Comparison of ENCODE assay signal across 13 cellular contexts in the genomic region with DNA sequence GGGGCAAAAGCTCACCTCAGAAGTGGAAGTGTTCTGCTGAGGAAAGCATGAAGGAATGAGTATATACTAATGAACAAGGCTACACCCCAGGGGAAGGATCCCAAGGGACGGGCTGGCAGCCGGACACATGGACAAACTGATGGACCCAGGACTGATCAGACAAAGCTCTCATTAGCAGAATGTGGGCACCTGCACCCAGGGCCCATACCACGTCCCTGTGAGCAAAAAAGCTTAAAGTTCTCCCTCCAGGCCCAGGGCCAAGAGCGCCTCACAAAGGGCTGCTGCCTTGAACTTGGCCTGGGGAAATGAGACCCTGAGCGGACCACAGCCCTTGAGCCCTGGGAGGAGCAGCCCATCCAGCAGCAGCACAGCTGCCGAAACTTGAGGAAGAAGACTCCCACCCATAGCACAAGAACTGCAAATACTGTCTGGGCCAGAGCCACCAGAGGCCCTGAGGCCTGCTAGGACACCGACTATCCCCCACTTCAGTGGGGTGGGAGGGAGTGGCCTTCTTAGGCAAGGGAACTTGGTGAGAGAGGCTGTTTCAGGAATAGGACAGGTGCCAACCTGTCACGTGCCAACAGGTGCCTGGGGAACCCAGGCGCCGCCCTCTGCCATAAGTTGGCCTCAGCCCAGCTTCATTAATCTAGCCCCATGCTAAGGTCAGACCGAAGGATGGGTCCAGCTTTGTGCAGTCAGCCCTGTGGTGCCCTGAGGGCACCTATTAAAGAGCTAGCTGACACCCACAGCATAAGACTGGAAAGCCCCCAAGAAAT. TPM values are rescaled to one million over a fixed set of nuclear protein-coding genes. Genes with fewer than 3 reads are reported as not detected.
DNase-seq lines count a peak whose midpoint lies in the region; ATAC-seq and TF ChIP-seq lines count a peak whose summit lies in the region.
"Had no signal": no experiment of that assay in that cellular context is flagged by ENCODE, and none has a peak within 500 bp of the region (broad histone marks: within the 10 kb centered on the region; RNA-seq: fewer than 3 reads in every experiment).

No MANE protein-coding gene starts in this region.

- no peaks in the 10 kb centered on the region for H3K36me3 ChIP-seq in KMS-11 (ENCODE audit: insufficient read depth)
- peaks cover 0 to 42% of the 10 kb centered on the region in 2 donors for H3K36me3 ChIP-seq in gastrocnemius medialis

- H3K4me1 Mint-ChIP-seq in T-helper 1 cell treated with Interleukin-12 subunit alpha and Interleukin-12 subunit beta and Interleukin-4 antibody, amounts not matched to agents 30 μg/mL and 1 μg/mL, for 36 hours (ENCODE audit: low read depth), result peaks cover 15% of the 10 kb centered on the region
- peaks cover 16 to 23% of the 10 kb centered on the region in 2 donors for H3K4me1 Mint-ChIP-seq in effector memory CD8-positive, alpha-beta T cell (ENCODE audit: low read depth in 2 of 2)

- H3K27ac ChIP-seq in KMS-11 (peak overlapping the region; percentile 93; the same call in 1 of the 2 replicates), gastrocnemius medialis (peak overlapping the region in 3 of 4 donors; percentile 96 to 100 (median 96))
- H3K27ac ChIP-seq: SJSA1 had no signal

- no peak overlapping the region for H3K4me3 Mint-ChIP-seq in T-helper 1 cell treated with Interleukin-12 subunit alpha and Interleukin-12 subunit beta and Interleukin-4 antibody, amounts not matched to agents 30 μg/mL and 1 μg/mL, for 36 hours
- no peak overlapping the region for H3K4me3 Mint-ChIP-seq in effector memory CD8-positive, alpha-beta T cell

- H3K4me1 ChIP-seq in KMS-11 (ENCODE audit: low read depth, poor library complexity, severe bottlenecking) (peaks cover 14% of the 10 kb centered on the region), gastrocnemius medialis (peaks cover 19 to 21% of the 10 kb centered on the region in 2 donors)

- intact Hi-C loops in gastrocnemius medialis (cut with DNase I; ENCODE audit: low total_unique reads), result loop anchor here (2.0 kb wide), 1 partner anchor 61 kb away; a partner anchor contains a TSS

- no peak overlapping the region for H3K4me3 ChIP-seq in KMS-11 (IDR thresholded peaks at IDR 0.05; ENCODE audit: insufficient read depth, low read depth, low read length)
- no peak overlapping the region for H3K4me3 ChIP-seq in gastrocnemius medialis
- H3K4me3 ChIP-seq: SJSA1 had no signal

- no peak for DNase-seq in T-helper 1 cell
- DNase-seq in effector memory CD8-positive, alpha-beta T cell, result no peak
- DNase-seq in gastrocnemius medialis, result no peak
- no peak for DNase-seq in mesenteric fat pad (ENCODE audit: low spot score)
- no peak for DNase-seq in GM13977 (ENCODE audit: low spot score)
- DNase-seq: DMS 273 treated with DMSO at 0.1 percent for 48 hours, NCI-H1436 treated with DMSO at 0.1 percent for 48 hours, NCI-H82 had no signal

- in situ Hi-C loops in gastrocnemius medialis (cut with MboI; ENCODE audit: low sequenced_read_pairs in 4 of 4), result no loop called here
- in situ Hi-C loops in GM13977 (cut with MboI; ENCODE audit: low pct_unique_long_range_greater_than_20kb, low sequenced_read_pairs, unreplicated experiment), result no loop called here

- H2AFZ ChIP-seq in KMS-11 (ENCODE audit: low read depth), result no peak overlapping the region

- TF ChIP-seq CTCF in KMS-11 (conservative IDR thresholded peaks at IDR 0.05; ENCODE audit: low read depth, low read length) (no peak), gastrocnemius medialis (IDR thresholded peaks at IDR 0.05 in 4 of 5, conservative IDR thresholded peaks at IDR 0.05 in 1 of 5) (no peak), GM13977 (IDR thresholded peaks at IDR 0.05; ENCODE audit: extremely low read depth, insufficient read depth, missing control alignments) (no peak)

- H3K9me3 Mint-ChIP-seq in T-helper 1 cell treated with Interleukin-12 subunit alpha and Interleukin-12 subunit beta and Interleukin-4 antibody, amounts not matched to agents 30 μg/mL and 1 μg/mL, for 36 hours, result no peaks in the 10 kb centered on the region
- no peaks in the 10 kb centered on the region for H3K9me3 Mint-ChIP-seq in effector memory CD8-positive, alpha-beta T cell
- H3K9me3 Mint-ChIP-seq: brain had no signal

- no peak overlapping the region for H3K4me2 ChIP-seq in KMS-11

- ATAC-seq in effector memory CD8-positive, alpha-beta T cell (replicated peaks), result no peak
- no peak for ATAC-seq in gastrocnemius medialis
- ATAC-seq in GM21390 (IDR thresholded peaks at IDR 0.05; ENCODE audit: unreplicated experiment), result no peak

- TF ChIP-seq POLR2A in gastrocnemius medialis (IDR thresholded peaks at IDR 0.05), result no peak

- H3K27me3 Mint-ChIP-seq in T-helper 1 cell treated with Interleukin-12 subunit alpha and Interleukin-12 subunit beta and Interleukin-4 antibody, amounts not matched to agents 30 μg/mL and 1 μg/mL, for 36 hours (ENCODE audit: low read depth), result no peaks in the 10 kb centered on the region
- H3K27me3 Mint-ChIP-seq in effector memory CD8-positive, alpha-beta T cell, result no peaks in the 10 kb centered on the region

- H4K20me1 ChIP-seq in KMS-11 (ENCODE audit: insufficient read depth), result no peaks in the 10 kb centered on the region

- H3K9ac ChIP-seq in KMS-11, result no peak overlapping the region

- H3K27me3 ChIP-seq in KMS-11 (ENCODE audit: insufficient read depth, low read depth) (no peaks in the 10 kb centered on the region), gastrocnemius medialis (no peaks in the 10 kb centered on the region)
- H3K27me3 ChIP-seq: SJSA1 had no signal

- H3K36me3 Mint-ChIP-seq in T-helper 1 cell treated with Interleukin-12 subunit alpha and Interleukin-12 subunit beta and Interleukin-4 antibody, amounts not matched to agents 30 μg/mL and 1 μg/mL, for 36 hours (ENCODE audit: low read depth), result peaks cover 22% of the 10 kb centered on the region
- peaks cover 41% of the 10 kb centered on the region for H3K36me3 Mint-ChIP-seq in effector memory CD8-positive, alpha-beta T cell (ENCODE audit: insufficient read depth)

- peak overlapping the region; percentile 57 for H3K27ac Mint-ChIP-seq in T-helper 1 cell treated with Interleukin-12 subunit alpha and Interleukin-12 subunit beta and Interleukin-4 antibody, amounts not matched to agents 30 μg/mL and 1 μg/mL, for 36 hours
- peak overlapping the region; percentile 95 to 99 for H3K27ac Mint-ChIP-seq in effector memory CD8-positive, alpha-beta T cell

- H3K9me3 ChIP-seq in gastrocnemius medialis, result no peaks in the 10 kb centered on the region
- H3K9me3 ChIP-seq: SJSA1 had no signal

- H3K79me2 ChIP-seq in KMS-11 (ENCODE audit: insufficient read depth, low read depth), result peaks cover 9% of the 10 kb centered on the region; the same call in 1 of the 2 replicates

RNA-seq across cellular contexts. Expression of a gene that starts 2.3 kb away (rescaled TPM):
- total RNA-seq in gastrocnemius medialis (10 to 100 TPM; 14.2 to 26.1 (median 17.0) TPM), mesenteric fat pad (45.4 TPM)

RNA-seq across cellular contexts. Expression of a gene that starts 6.6 kb away (rescaled TPM):
- total RNA-seq in gastrocnemius medialis (under 1 TPM in 3 of 4 donors, not detected in 1; 0.10 to 0.76 (median 0.42) TPM), mesenteric fat pad (not detected)

RNA-seq across cellular contexts. Expression of a gene that starts 36.7 kb away (rescaled TPM):
- total RNA-seq in gastrocnemius medialis, result 100 to 1,000 TPM in 3 of 4 donors, 10 to 100 TPM in 1; 82.8 to 132 (median 128) TPM
- 42.1 TPM for total RNA-seq in mesenteric fat pad

RNA-seq across cellular contexts. Expression of a gene that starts 36.8 kb away (rescaled TPM):
- total RNA-seq in gastrocnemius medialis, result 1 to 10 TPM in 3 of 4 donors, under 1 TPM in 1; 0.10 to 4.8 (median 2.4) TPM
- total RNA-seq in mesenteric fat pad, result 5.7 TPM

RNA-seq across cellular contexts. Expression of a gene that starts 51.9 kb away (rescaled TPM):
- total RNA-seq in gastrocnemius medialis, result 100 to 1,000 TPM; 103 to 140 (median 108) TPM
- 51.1 TPM for total RNA-seq in mesenteric fat pad
